ENCODE assay signal across 11 cellular contexts in genomic region chr4:109278594-109279031, GRCh38. TPM values are rescaled to one million over a fixed set of nuclear protein-coding genes. Genes with fewer than 3 reads are reported as not detected.
A peak's percentile ranks its signal among the peaks of the same experiment; 100 is the strongest.
DNase-seq lines count a peak whose midpoint lies in the region; ATAC-seq and TF ChIP-seq lines count a peak whose summit lies in the region.
"Had no signal": no experiment of that assay in that cellular context is flagged by ENCODE, and none has a peak within 500 bp of the region (broad histone marks: within the 10 kb centered on the region; RNA-seq: fewer than 3 reads in every experiment).

No MANE protein-coding gene starts in this region.

- no peak overlapping the region for H3K9ac ChIP-seq in neuronal stem cell (ENCODE audit: low read depth, low read length, poor library complexity)

- no peak overlapping the region for H4K91ac ChIP-seq in neuronal stem cell (ENCODE audit: low read depth, low read length, poor library complexity)

- H3K9me3 ChIP-seq in neuronal stem cell (replicated peaks in 1 of 2; ENCODE audit: control insufficient read depth in 2 of 2, insufficient read depth in 1 of 2, low read depth in 1 of 2, low read length in 2 of 2): no peaks in the 10 kb centered on the region

- no peak overlapping the region for H3K23ac ChIP-seq in neuronal stem cell (ENCODE audit: low read depth, low read length, poor library complexity)

- H3K9me3 Mint-ChIP-seq in activated T-helper 17 cell treated with anti-CD3 and anti-CD28 coated beads, Interleukin-2, amount 50 U/mL, for 72 hours: no peaks in the 10 kb centered on the region
- H3K9me3 Mint-ChIP-seq in mesothelial cell of epicardium: no peaks in the 10 kb centered on the region
- H3K9me3 Mint-ChIP-seq: type B pancreatic cell had no signal

- ATAC-seq in GM18870 (IDR thresholded peaks at IDR 0.05; ENCODE audit: unreplicated experiment) (peak; percentile 87), GM21576 (IDR thresholded peaks at IDR 0.05; ENCODE audit: unreplicated experiment) (peak; percentile 93), HG03280 (IDR thresholded peaks at IDR 0.05; ENCODE audit: unreplicated experiment) (peak; percentile 80)
- peak; percentile 31 for ATAC-seq in activated T-helper 17 cell treated with anti-CD3 and anti-CD28 coated beads, Interleukin-2, amount 50 U/mL, for 72 hours (replicated peaks)

- H3K79me1 ChIP-seq in neuronal stem cell (ENCODE audit: low read depth, low read length): no peaks in the 10 kb centered on the region

- H3K36me3 ChIP-seq in neuronal stem cell (replicated peaks in 1 of 2; ENCODE audit: control insufficient read depth in 2 of 2, insufficient read depth in 2 of 2, low read length in 2 of 2): no peaks in the 10 kb centered on the region

- no peak overlapping the region for H3K14ac ChIP-seq in neuronal stem cell (ENCODE audit: low read length)

- H2BK5ac ChIP-seq in neuronal stem cell (ENCODE audit: low read length): no peak overlapping the region

- H3K4me2 ChIP-seq in neuronal stem cell (ENCODE audit: insufficient read depth, low read length, poor library complexity, severe bottlenecking): no peak overlapping the region

- no peak overlapping the region for H3K27ac ChIP-seq in neuronal stem cell (replicated peaks; ENCODE audit: low read length)

- H3K27me3 ChIP-seq in neuronal stem cell (ENCODE audit: control insufficient read depth in 3 of 3, insufficient read depth in 3 of 3, low read depth in 1 of 3, low read length in 3 of 3): peaks cover 0 to 60% (median 0%) of the 10 kb centered on the region in 3 experiments

- no peak overlapping the region for H3K4me3 Mint-ChIP-seq in activated T-helper 17 cell treated with anti-CD3 and anti-CD28 coated beads, Interleukin-2, amount 50 U/mL, for 72 hours
- H3K4me3 Mint-ChIP-seq in mesothelial cell of epicardium: no peak overlapping the region
- H3K4me3 Mint-ChIP-seq: brain, type B pancreatic cell had no signal

- no peak overlapping the region for H2BK12ac ChIP-seq in neuronal stem cell (ENCODE audit: low read length)

- DNase-seq in stimulated activated CD4-positive, alpha-beta T cell treated with anti-CD3 and anti-CD28 coated beads, Interleukin-12 subunit alpha, Interleukin-12 subunit beta, amount 100 ng/mL, for 4 hours: no peak
- DNase-seq in cerebellum (ENCODE audit: low spot score) (no peak), mesothelial cell of epicardium (ENCODE audit: low spot score in 2 of 2, unreplicated experiment in 2 of 2) (no peak), neuronal stem cell (ENCODE audit: low spot score) (no peak)
- DNase-seq: NCI-H510A treated with DMSO at 0.1 percent for 48 hours had no signal

- no peak overlapping the region for H2AK5ac ChIP-seq in neuronal stem cell (ENCODE audit: low read depth, low read length)

- WGBS in neuronal stem cell (ENCODE audit: extremely low coverage in 2 of 2, insufficient read length in 2 of 2, insufficient replicate concordance in 1 of 2), 2 donors: no CpG with 5 or more reads among the region's 3 CpGs

- no peak overlapping the region for H4K8ac ChIP-seq in neuronal stem cell (ENCODE audit: low read depth, low read length)

- H3K4me3 ChIP-seq in neuronal stem cell (ENCODE audit: low read length in 2 of 2): no peak overlapping the region

- H3K27me3 Mint-ChIP-seq in activated T-helper 17 cell treated with anti-CD3 and anti-CD28 coated beads, Interleukin-2, amount 50 U/mL, for 72 hours: peaks cover 9% of the 10 kb centered on the region
- H3K27me3 Mint-ChIP-seq in mesothelial cell of epicardium (ENCODE audit: low read depth): no peaks in the 10 kb centered on the region
- H3K27me3 Mint-ChIP-seq: brain, type B pancreatic cell had no signal

- no peak overlapping the region for H2BK120ac ChIP-seq in neuronal stem cell (ENCODE audit: low read depth, low read length)

- H3K4me1 ChIP-seq in neuronal stem cell (ENCODE audit: control insufficient read depth in 2 of 2, insufficient read depth in 1 of 2, low read depth in 1 of 2, low read length in 2 of 2): peaks cover 0 to 3% of the 10 kb centered on the region in 2 donors

- H2AFZ ChIP-seq in neuronal stem cell (ENCODE audit: low read length): no peak overlapping the region

- TF ChIP-seq CTCF in mesothelial cell of epicardium (IDR thresholded peaks at IDR 0.05; ENCODE audit: unreplicated experiment): no peak

- H3K36me3 Mint-ChIP-seq in activated T-helper 17 cell treated with anti-CD3 and anti-CD28 coated beads, Interleukin-2, amount 50 U/mL, for 72 hours (ENCODE audit: low read depth): no peaks in the 10 kb centered on the region
- H3K36me3 Mint-ChIP-seq in mesothelial cell of epicardium: peaks cover 11% of the 10 kb centered on the region
- H3K36me3 Mint-ChIP-seq: brain, type B pancreatic cell had no signal

- no peak overlapping the region for H3K27ac Mint-ChIP-seq in activated T-helper 17 cell treated with anti-CD3 and anti-CD28 coated beads, Interleukin-2, amount 50 U/mL, for 72 hours
- no peak overlapping the region for H3K27ac Mint-ChIP-seq in mesothelial cell of epicardium
- H3K27ac Mint-ChIP-seq: brain, type B pancreatic cell had no signal

- H3K18ac ChIP-seq in neuronal stem cell (ENCODE audit: low read length): no peak overlapping the region

- H3K4ac ChIP-seq in neuronal stem cell (ENCODE audit: low read length): no peak overlapping the region

- no peak overlapping the region for H2BK15ac ChIP-seq in neuronal stem cell (ENCODE audit: low read length)

- H3K4me1 Mint-ChIP-seq in activated T-helper 17 cell treated with anti-CD3 and anti-CD28 coated beads, Interleukin-2, amount 50 U/mL, for 72 hours: no peaks in the 10 kb centered on the region
- no peaks in the 10 kb centered on the region for H3K4me1 Mint-ChIP-seq in mesothelial cell of epicardium

RNA-seq across cellular contexts. Expression of gene COL25A1, which starts 23.8 kb away (rescaled TPM):
- under 1 TPM in 1 of 2 donors, not detected in 1; 0.08 TPM for total RNA-seq in activated T-helper 17 cell treated with anti-CD3 and anti-CD28 coated beads, Interleukin-2, amount 50 U/mL, for 72 hours
- total RNA-seq in cerebellum: 21.9 TPM
- 55.8 to 67.6 TPM (median 56.7 TPM) in 3 replicates for total RNA-seq in mesothelial cell of epicardium
- polyA plus RNA-seq in neuronal stem cell (2013, experiment 1 of 2): 1.5 TPM
- 1.5 TPM for polyA plus RNA-seq in neuronal stem cell (2013, experiment 2 of 2)

Comparison
In these comparisons a context has a peak if more than half of its experiments do, and no peak if none do; other contexts are left out.
1. ATAC-seq: peak in every context shown above with its lines; median percentile 93 in GM21576; 87 in GM18870; 80 in HG03280; 31 in activated T-helper 17 cell treated with anti-CD3 and anti-CD28 coated beads, Interleukin-2, amount 50 U/mL, for 72 hours.
2. RNA of gene COL25A1, which starts 23.8 kb away (total RNA-seq): 55.8 to 67.6 TPM in mesothelial cell of epicardium and 21.9 TPM in cerebellum (single experiment); 0.08 TPM in activated T-helper 17 cell treated with anti-CD3 and anti-CD28 coated beads, Interleukin-2, amount 50 U/mL, for 72 hours; every median in the first group is over 10 times any median in the second.